In the genomic region with DNA sequence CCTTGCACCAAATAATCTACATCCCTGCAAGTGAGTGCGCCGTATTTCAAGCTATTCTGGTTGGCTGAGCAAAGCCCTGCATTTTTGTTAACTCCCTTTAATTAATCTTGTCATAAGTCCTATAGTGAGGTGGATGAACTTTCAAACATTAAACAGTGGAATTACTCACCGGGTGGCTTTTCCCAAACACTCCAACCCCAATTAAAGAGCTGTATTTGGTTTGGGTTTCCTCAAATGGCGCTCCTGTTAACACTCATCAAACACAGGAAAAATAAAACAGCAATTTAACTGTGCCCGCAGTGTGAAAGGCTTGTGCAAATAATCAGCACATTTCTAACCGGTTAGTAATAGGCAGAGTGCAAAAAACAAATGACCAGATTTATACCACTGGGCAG, we compare ENCODE assay signal across 9 cellular contexts.
DNase-seq lines count a peak whose midpoint lies in the region; ATAC-seq and TF ChIP-seq lines count a peak whose summit lies in the region.
"Had no signal": no experiment of that assay in that cellular context is flagged by ENCODE, and none has a peak within 500 bp of the region (broad histone marks: within the 10 kb centered on the region; RNA-seq: fewer than 3 reads in every experiment).

No MANE protein-coding gene starts in this region.

- H3K27ac Mint-ChIP-seq in nephron (peak overlapping the region; percentile 93 to 98 (median 97)), endothelial cell (ENCODE audit: unreplicated experiment) (no peak overlapping the region)
- H3K27ac Mint-ChIP-seq: activated naive CD8-positive, alpha-beta T cell treated with anti-CD3 and anti-CD28 coated beads, Interleukin-2, amount 10 ng/mL, durations not matched to agents 7 days and 5 days had no signal

- H3K36me3 Mint-ChIP-seq in nephron (ENCODE audit: low read depth) (no peaks in the 10 kb centered on the region), endothelial cell (ENCODE audit: low read depth, unreplicated experiment) (no peaks in the 10 kb centered on the region)
- H3K36me3 Mint-ChIP-seq: activated naive CD8-positive, alpha-beta T cell treated with anti-CD3 and anti-CD28 coated beads, Interleukin-2, amount 10 ng/mL, durations not matched to agents 7 days and 5 days had no signal

- H3K9me3 Mint-ChIP-seq in nephron (no peaks in the 10 kb centered on the region), endothelial cell (ENCODE audit: unreplicated experiment) (no peaks in the 10 kb centered on the region)

- H3K4me1 Mint-ChIP-seq in nephron (peaks cover 63% of the 10 kb centered on the region), endothelial cell (ENCODE audit: unreplicated experiment) (peaks cover 18% of the 10 kb centered on the region)
- H3K4me1 Mint-ChIP-seq: activated naive CD8-positive, alpha-beta T cell treated with anti-CD3 and anti-CD28 coated beads, Interleukin-2, amount 10 ng/mL, durations not matched to agents 7 days and 5 days had no signal

- H3K4me3 Mint-ChIP-seq in nephron (peak overlapping the region; percentile 26 to 65 (median 33)), endothelial cell (ENCODE audit: unreplicated experiment) (no peak overlapping the region)
- H3K4me3 Mint-ChIP-seq: activated naive CD8-positive, alpha-beta T cell treated with anti-CD3 and anti-CD28 coated beads, Interleukin-2, amount 10 ng/mL, durations not matched to agents 7 days and 5 days had no signal

- no peaks in the 10 kb centered on the region for H3K27me3 Mint-ChIP-seq in nephron (ENCODE audit: low read depth)
- H3K27me3 Mint-ChIP-seq in endothelial cell (ENCODE audit: unreplicated experiment): no peaks in the 10 kb centered on the region
- H3K27me3 Mint-ChIP-seq: activated naive CD8-positive, alpha-beta T cell treated with anti-CD3 and anti-CD28 coated beads, Interleukin-2, amount 10 ng/mL, durations not matched to agents 7 days and 5 days had no signal

- in situ Hi-C loops in Caki2 (cut with HindIII; ENCODE audit: low pct_unique_long_range_greater_than_20kb, low sequenced_read_pairs): no loop called here

- ATAC-seq in HG02763 (IDR thresholded peaks at IDR 0.05; ENCODE audit: unreplicated experiment): no peak

- TF ChIP-seq CTCF in nephron (IDR thresholded peaks at IDR 0.05; ENCODE audit: unreplicated experiment in 3 of 3): no peak
- no peak for TF ChIP-seq CTCF in endothelial cell (IDR thresholded peaks at IDR 0.05; ENCODE audit: unreplicated experiment)

- DNase-seq in Caki2 (ENCODE audit: low read depth) (peak; percentile 95), NCI-H345 treated with DMSO at 0.1 percent for 48 hours (lab: John Stamatoyannopoulos, UW; ENCODE audit: unreplicated experiment) (peak; percentile 71), dermis blood vessel endothelial cell (peak; percentile 42), NCI-H524 treated with DMSO at 0.1 percent for 48 hours (lab: John Stamatoyannopoulos, UW) (no peak), RPMI8226 (no peak), endothelial cell (ENCODE audit: low spot score) (no peak)
- DNase-seq: activated naive CD8-positive, alpha-beta T cell treated with anti-CD3 and anti-CD28 coated beads, Interleukin-2, amount 10 ng/mL, durations not matched to agents 7 days and 5 days had no signal

Comparison
In these comparisons a context has a peak if more than half of its experiments do, and no peak if none do; other contexts are left out.
1. DNase-seq: peak in Caki2 (single experiment), NCI-H345 treated with DMSO at 0.1 percent for 48 hours (single experiment) and dermis blood vessel endothelial cell (single experiment); none in NCI-H524 treated with DMSO at 0.1 percent for 48 hours (single experiment), RPMI8226 (single experiment) and endothelial cell (single experiment).